In genomic region chr19:3096267-3096901, GRCh38 we compare ENCODE assay signal across 8 cellular contexts. TPM values are rescaled to one million over a fixed set of nuclear protein-coding genes. Genes with fewer than 3 reads are reported as not detected.
DNase-seq lines count a peak whose midpoint lies in the region; ATAC-seq lines count a peak whose summit lies in the region.

No MANE protein-coding gene starts in this region.

- peak overlapping the region; percentile 77 for H3K4me3 Mint-ChIP-seq in stimulated activated naive CD8-positive, alpha-beta T cell treated with anti-CD3 and anti-CD28 coated beads, Interleukin-15, Interleukin-2, amounts not matched to agents 100 ng/mL and 50 ng/mL, for 24 hours
- peak overlapping the region in 7 of 8 donors; percentile 83 to 92 (median 87) for H3K4me3 Mint-ChIP-seq in naive B cell

- ATAC-seq in stimulated activated naive CD8-positive, alpha-beta T cell treated with anti-CD3 and anti-CD28 coated beads, Interleukin-15, Interleukin-2, amounts not matched to agents 100 U/mL and 50 U/mL, for 24 hours = no peak
- ATAC-seq in naive B cell (ENCODE audit: low read depth in 2 of 2) (no peak), GM21360 (IDR thresholded peaks at IDR 0.05; ENCODE audit: unreplicated experiment) (no peak), HG02885 (IDR thresholded peaks at IDR 0.05; ENCODE audit: poor library complexity, unreplicated experiment) (no peak)

- peak overlapping the region; percentile 85 to 92 for H3K4me3 ChIP-seq in duodenal mucosa (ENCODE audit: low read depth in 1 of 2, low read length in 2 of 2)

- H3K27ac Mint-ChIP-seq in stimulated activated naive CD8-positive, alpha-beta T cell treated with anti-CD3 and anti-CD28 coated beads, Interleukin-15, Interleukin-2, amounts not matched to agents 100 ng/mL and 50 ng/mL, for 24 hours = peak overlapping the region; percentile 10
- H3K27ac Mint-ChIP-seq in naive B cell = peak overlapping the region in 1 of 6 donors; percentile 86

- H3K27me3 ChIP-seq in duodenal mucosa (ENCODE audit: control insufficient read depth in 1 of 2, insufficient read depth in 2 of 2, low read length in 2 of 2) = peaks cover 0 to 5% of the 10 kb centered on the region in 2 donors

- no peak for DNase-seq in stimulated activated naive CD8-positive, alpha-beta T cell treated with anti-CD3 and anti-CD28 coated beads, Interleukin-15, Interleukin-2, amounts not matched to agents 100 U/mL and 50 U/mL, for 24 hours
- DNase-seq in naive B cell (no peak), NCI-H2171 treated with DMSO at 0.1 percent for 48 hours (lab: John Stamatoyannopoulos, UW) (no peak)
- DNase-seq in activated CD4-positive, CD25-positive, alpha-beta regulatory T cell treated with anti-CD3 and anti-CD28 coated beads, Interleukin-2, amount 50 U/mL, for 72 hours = no peak

- H3K9ac ChIP-seq in duodenal mucosa (ENCODE audit: low read depth in 1 of 2, low read length in 2 of 2) = peak overlapping the region; percentile 85 to 98

- no peaks in the 10 kb centered on the region for H3K36me3 Mint-ChIP-seq in stimulated activated naive CD8-positive, alpha-beta T cell treated with anti-CD3 and anti-CD28 coated beads, Interleukin-15, Interleukin-2, amounts not matched to agents 100 ng/mL and 50 ng/mL, for 24 hours (ENCODE audit: low read depth)
- no peaks in the 10 kb centered on the region for H3K36me3 Mint-ChIP-seq in naive B cell

- H3K4me1 ChIP-seq in duodenal mucosa (ENCODE audit: control insufficient read depth in 1 of 2, insufficient read depth in 2 of 2, low read length in 2 of 2) = peaks cover 43 to 64% of the 10 kb centered on the region in 2 donors

- H3K36me3 ChIP-seq in duodenal mucosa (ENCODE audit: control insufficient read depth in 1 of 2, insufficient read depth in 2 of 2, low read length in 2 of 2) = peaks cover 6% of the 10 kb centered on the region in 2 donors

- no peaks in the 10 kb centered on the region for H3K9me3 Mint-ChIP-seq in stimulated activated naive CD8-positive, alpha-beta T cell treated with anti-CD3 and anti-CD28 coated beads, Interleukin-15, Interleukin-2, amounts not matched to agents 100 ng/mL and 50 ng/mL, for 24 hours
- H3K9me3 Mint-ChIP-seq in naive B cell = no peaks in the 10 kb centered on the region

- H3K9me3 ChIP-seq in duodenal mucosa (ENCODE audit: control insufficient read depth in 1 of 2, low read length in 2 of 2) = no peaks in the 10 kb centered on the region

- peaks cover 24% of the 10 kb centered on the region for H3K4me1 Mint-ChIP-seq in stimulated activated naive CD8-positive, alpha-beta T cell treated with anti-CD3 and anti-CD28 coated beads, Interleukin-15, Interleukin-2, amounts not matched to agents 100 ng/mL and 50 ng/mL, for 24 hours (ENCODE audit: low read depth)
- H3K4me1 Mint-ChIP-seq in naive B cell = peaks cover 21 to 34% (median 26%) of the 10 kb centered on the region in 3 donors

- peaks cover 14% of the 10 kb centered on the region for H3K27me3 Mint-ChIP-seq in stimulated activated naive CD8-positive, alpha-beta T cell treated with anti-CD3 and anti-CD28 coated beads, Interleukin-15, Interleukin-2, amounts not matched to agents 100 ng/mL and 50 ng/mL, for 24 hours
- peaks cover 0 to 9% (median 0%) of the 10 kb centered on the region in 3 donors for H3K27me3 Mint-ChIP-seq in naive B cell

- H3K27ac ChIP-seq in duodenal mucosa (ENCODE audit: low read depth, low read length) = peak overlapping the region; percentile 84

RNA-seq across cellular contexts. Expression of gene GNA11, which starts 2.2 kb away (rescaled TPM):
- polyA plus RNA-seq in naive B cell (ENCODE audit: low read depth in 6 of 6) = 1 to 10 TPM in 2 of 6 donors, under 1 TPM in 3, not detected in 1; 0.23 to 1.2 (median 0.99) TPM

RNA-seq across cellular contexts. Expression of gene TLE5, which starts 34.1 kb away (rescaled TPM):
- polyA plus RNA-seq in naive B cell (ENCODE audit: low read depth in 6 of 6) = 100 to 1,000 TPM; 294 to 651 (median 379) TPM

RNA-seq across cellular contexts. Expression of gene GNA15, which starts 39.4 kb away (rescaled TPM):
- under 1 TPM in 3 of 6 donors, not detected in 3; 0.21 to 0.59 (median 0.53) TPM for polyA plus RNA-seq in naive B cell (ENCODE audit: low read depth in 6 of 6)
